In genomic region chr1:214361636-214362035, GRCh38 we compare ENCODE assay signal across 18 cellular contexts.
DNase-seq lines count a peak whose midpoint lies in the region; ATAC-seq, FAIRE-seq and TF ChIP-seq lines count a peak whose summit lies in the region.
"Had no signal": no experiment of that assay in that cellular context is flagged by ENCODE, and none has a peak within 500 bp of the region (broad histone marks: within the 10 kb centered on the region; RNA-seq: fewer than 3 reads in every experiment).

No MANE protein-coding gene starts in this region.

- H3K4me3 ChIP-seq in right atrium auricular region, result no peak overlapping the region
- H3K4me3 ChIP-seq: GM23338, Peyer's patch had no signal

- ATAC-seq in Right ventricle myocardium inferior (no peak), SK-N-SH treated with all-trans-retinoic acid at 6 μM for 48 hours (no peak)
- ATAC-seq: CD8-positive, alpha-beta T cell; GM23338 had no signal

- H3K4me3 Mint-ChIP-seq in chondrocyte (ENCODE audit: unreplicated experiment) (no peak overlapping the region), osteocyte (ENCODE audit: unreplicated experiment) (no peak overlapping the region), immature natural killer cell (no peak overlapping the region)
- H3K4me3 Mint-ChIP-seq: B cell; CD8-positive, alpha-beta T cell; GM23338 had no signal

- intact Hi-C loops in Right ventricle myocardium inferior (cut with DNase I), result loop anchor here (10.0 kb wide), 1 partner anchor 193 kb away; the partner anchor contains the start of gene PTPN14

- DNase-seq in right atrium auricular region (ENCODE audit: low spot score), result no peak
- DNase-seq in Right ventricle myocardium inferior (ENCODE audit: missing footprints), result no peak
- DNase-seq in chondrocyte (ENCODE audit: low spot score), result no peak
- DNase-seq in osteocyte (ENCODE audit: extremely low spot score, unreplicated experiment), result peak; percentile 44
- DNase-seq in HTR-8/SVneo (ENCODE audit: insufficient read length, low spot score), result no peak
- DNase-seq in immature natural killer cell, result no peak
- DNase-seq: CD8-positive, alpha-beta T cell; DMS79 treated with DMSO at 0.1 percent for 48 hours; KG1; NCI-H1105; NCI-H1694 treated with DMSO at 0.1 percent for 48 hours; Peyer's patch had no signal

- no peak for FAIRE-seq in HTR-8/SVneo (lab: Jason Lieb, UNC)
- FAIRE-seq: D721Med, G401.6, GM12892 had no signal

- H3K4me1 Mint-ChIP-seq in chondrocyte (ENCODE audit: low read depth) (peaks cover 44% of the 10 kb centered on the region), osteocyte (ENCODE audit: unreplicated experiment) (peaks cover 7% of the 10 kb centered on the region), immature natural killer cell (no peaks in the 10 kb centered on the region)
- H3K4me1 Mint-ChIP-seq: B cell, GM23338 had no signal

- H3K27ac ChIP-seq in right atrium auricular region, result peak overlapping the region; percentile 62 to 73
- H3K27ac ChIP-seq: Peyer's patch had no signal

- H3K36me3 Mint-ChIP-seq in chondrocyte (ENCODE audit: low read depth) (peaks cover 55% of the 10 kb centered on the region), osteocyte (ENCODE audit: unreplicated experiment) (peaks cover 75% of the 10 kb centered on the region), immature natural killer cell (no peaks in the 10 kb centered on the region)
- H3K36me3 Mint-ChIP-seq: CD8-positive, alpha-beta T cell had no signal

- H3K27me3 ChIP-seq in right atrium auricular region, result no peaks in the 10 kb centered on the region
- H3K27me3 ChIP-seq: Peyer's patch had no signal

- peaks cover 0 to 34% of the 10 kb centered on the region in 2 donors for H3K4me1 ChIP-seq in right atrium auricular region
- H3K4me1 ChIP-seq: Peyer's patch had no signal

- H3K36me3 ChIP-seq in right atrium auricular region, result peaks cover 17% of the 10 kb centered on the region
- H3K36me3 ChIP-seq: Peyer's patch had no signal

- H3K27ac Mint-ChIP-seq in chondrocyte (ENCODE audit: unreplicated experiment), result peak overlapping the region; percentile 82
- H3K27ac Mint-ChIP-seq in osteocyte (ENCODE audit: unreplicated experiment), result peak overlapping the region; percentile 24
- H3K27ac Mint-ChIP-seq in immature natural killer cell, result no peak overlapping the region
- H3K27ac Mint-ChIP-seq: B cell; CD8-positive, alpha-beta T cell; GM23338 had no signal

- TF ChIP-seq CTCF in right atrium auricular region (IDR thresholded peaks at IDR 0.05), result no peak
- no peak for TF ChIP-seq CTCF in chondrocyte (IDR thresholded peaks at IDR 0.05)
- no peak for TF ChIP-seq CTCF in osteocyte (IDR thresholded peaks at IDR 0.05)

- H3K9me3 ChIP-seq in right atrium auricular region, result no peaks in the 10 kb centered on the region
- H3K9me3 ChIP-seq: Peyer's patch had no signal

- H3K27me3 Mint-ChIP-seq in chondrocyte (ENCODE audit: low read depth), result no peaks in the 10 kb centered on the region
- H3K27me3 Mint-ChIP-seq in osteocyte (ENCODE audit: unreplicated experiment), result no peaks in the 10 kb centered on the region
- H3K27me3 Mint-ChIP-seq in immature natural killer cell (ENCODE audit: low read depth in 3 of 3), result peaks cover 5 to 21% (median 10%) of the 10 kb centered on the region in 3 donors

- H3K9me3 Mint-ChIP-seq in chondrocyte (ENCODE audit: low read depth) (no peaks in the 10 kb centered on the region), osteocyte (ENCODE audit: unreplicated experiment) (no peaks in the 10 kb centered on the region), immature natural killer cell (no peaks in the 10 kb centered on the region)
- H3K9me3 Mint-ChIP-seq: CD8-positive, alpha-beta T cell; GM23338 had no signal

TF ChIP-seq in SK-N-SH treated with all-trans-retinoic acid at 6 μM for 48 hours, 23 proteins besides CTCF, POLR2A, EP300 and RAD21:
- TF ChIP-seq TCF4 (CRISPR knock-in tag; IDR thresholded peaks at IDR 0.05; ENCODE audit: borderline replicate concordance) (no peak), ZC3H10 (CRISPR knock-in tag; IDR thresholded peaks at IDR 0.05) (no peak), ZNF70 (CRISPR knock-in tag; IDR thresholded peaks at IDR 0.05) (no peak), SNAI2 (CRISPR knock-in tag; IDR thresholded peaks at IDR 0.05) (no peak), ZFP30 (CRISPR knock-in tag; IDR thresholded peaks at IDR 0.05) (no peak), ISL1 (CRISPR knock-in tag; IDR thresholded peaks at IDR 0.05) (no peak), ESRRG (CRISPR knock-in tag; IDR thresholded peaks at IDR 0.05) (no peak), TOX (CRISPR knock-in tag; IDR thresholded peaks at IDR 0.05; ENCODE audit: borderline replicate concordance) (no peak), CREB5 (CRISPR knock-in tag; IDR thresholded peaks at IDR 0.05; ENCODE audit: low read depth) (no peak), PPARA (CRISPR knock-in tag; IDR thresholded peaks at IDR 0.05; ENCODE audit: borderline replicate concordance) (no peak), RARB (CRISPR knock-in tag; IDR thresholded peaks at IDR 0.05) (no peak), PATZ1 (CRISPR knock-in tag; IDR thresholded peaks at IDR 0.05; ENCODE audit: borderline replicate concordance) (no peak), OSR1 (CRISPR knock-in tag; IDR thresholded peaks at IDR 0.05) (no peak), CSDC2 (CRISPR knock-in tag; IDR thresholded peaks at IDR 0.05) (no peak), ZFP3 (CRISPR knock-in tag; IDR thresholded peaks at IDR 0.05) (no peak), ZNF8 (CRISPR knock-in tag; IDR thresholded peaks at IDR 0.05) (no peak), ARNTL (CRISPR knock-in tag; IDR thresholded peaks at IDR 0.05; ENCODE audit: borderline replicate concordance, low read depth) (no peak)
- TF ChIP-seq, protein P1, sequence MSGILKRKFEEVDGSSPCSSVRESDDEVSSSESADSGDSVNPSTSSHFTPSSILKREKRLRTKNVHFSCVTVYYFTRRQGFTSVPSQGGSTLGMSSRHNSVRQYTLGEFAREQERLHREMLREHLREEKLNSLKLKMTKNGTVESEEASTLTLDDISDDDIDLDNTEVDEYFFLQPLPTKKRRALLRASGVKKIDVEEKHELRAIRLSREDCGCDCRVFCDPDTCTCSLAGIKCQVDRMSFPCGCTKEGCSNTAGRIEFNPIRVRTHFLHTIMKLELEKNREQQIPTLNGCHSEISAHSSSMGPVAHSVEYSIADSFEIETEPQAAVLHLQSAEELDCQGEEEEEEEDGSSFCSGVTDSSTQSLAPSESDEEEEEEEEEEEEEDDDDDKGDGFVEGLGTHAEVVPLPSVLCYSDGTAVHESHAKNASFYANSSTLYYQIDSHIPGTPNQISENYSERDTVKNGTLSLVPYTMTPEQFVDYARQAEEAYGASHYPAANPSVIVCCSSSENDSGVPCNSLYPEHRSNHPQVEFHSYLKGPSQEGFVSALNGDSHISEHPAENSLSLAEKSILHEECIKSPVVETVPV (CRISPR knock-in tag; IDR thresholded peaks at IDR 0.05), result no peak

Comparison
In these comparisons a context has a peak if more than half of its experiments do, and no peak if none do; other contexts are left out.
1. H3K27ac Mint-ChIP-seq: peak in chondrocyte (single experiment) and osteocyte (single experiment); none in immature natural killer cell (0 of 6).